36 cellular contexts compared by ENCODE assay signal in genomic region chr3:11090551-11090950, GRCh38.
"Had no signal": no experiment of that assay in that cellular context is flagged by ENCODE, and none has a peak within 500 bp of the region (broad histone marks: within the 10 kb centered on the region; RNA-seq: fewer than 3 reads in every experiment).

No MANE protein-coding gene starts in this region.

- DNase-seq: activated CD4-positive, alpha-beta memory T cell treated with anti-CD3 and anti-CD28 coated beads, Interleukin-2, amount 10 ng/mL, durations not matched to agents 7 days and 5 days; activated CD4-positive, alpha-beta T cell treated with anti-CD3 and anti-CD28 coated beads for 1 hour; activated CD4-positive, alpha-beta T cell treated with anti-CD3 and anti-CD28 coated beads for 36 hours; activated CD4-positive, alpha-beta T cell treated with anti-CD3 and anti-CD28 coated beads for 48 hours; activated CD4-positive, alpha-beta T cell treated with anti-CD3 and anti-CD28 coated beads, Interleukin-2, amount 10 ng/mL, durations not matched to agents 7 days and 5 days; activated CD4-positive, alpha-beta T cell treated with anti-CD3 and anti-CD28 coated beads, Interleukin-2, amount 50 U/mL, for 48 hours; activated CD4-positive, CD25-positive, alpha-beta regulatory T cell; activated CD8-positive, alpha-beta memory T cell treated with anti-CD3 and anti-CD28 coated beads for 24 hours; activated CD8-positive, alpha-beta memory T cell treated with anti-CD3 and anti-CD28 coated beads, Interleukin-2, amount 10 ng/mL, durations not matched to agents 7 days and 5 days; activated CD8-positive, alpha-beta memory T cell treated with anti-CD3 and anti-CD28 coated beads, Interleukin-2, amount 50 U/mL, for 48 hours; activated CD8-positive, alpha-beta T cell treated with anti-CD3 and anti-CD28 coated beads, Interleukin-2, amount 10 ng/mL, durations not matched to agents 7 days and 5 days; activated effector memory CD4-positive, alpha-beta T cell treated with Interleukin-2 at 50 U/mL for 16 hours; activated gamma-delta T cell; activated naive CD4-positive, alpha-beta T cell treated with anti-CD3 and anti-CD28 coated beads, Interleukin-2, amount 10 ng/mL, durations not matched to agents 7 days and 5 days; activated naive CD4-positive, alpha-beta T cell treated with Interleukin-2 at 50 U/mL for 16 hours; activated naive CD8-positive, alpha-beta T cell treated with anti-CD3 and anti-CD28 coated beads, Interleukin-2, amount 10 ng/mL, durations not matched to agents 7 days and 5 days; activated naive CD8-positive, alpha-beta T cell treated with anti-CD3 and anti-CD28 coated beads, Interleukin-2, amount 50 U/mL, for 24 hours; activated T-cell treated with anti-CD3 and anti-CD28 coated beads, Interleukin-2, amount 50 U/mL, for 24 hours; activated T-cell treated with anti-CD3 and anti-CD28 coated beads, Interleukin-2, amount 50 U/mL, for 48 hours; amygdala; caudate nucleus; cerebellar nuclear complex; T-helper 1 cell; T-helper 2 cell; T-helper 9 cell had no signal

- H3K36me3 Mint-ChIP-seq: activated CD8-positive, alpha-beta memory T cell treated with anti-CD3 and anti-CD28 coated beads, Interleukin-2, amount 10 ng/mL, durations not matched to agents 7 days and 5 days; activated naive CD4-positive, alpha-beta T cell treated with anti-CD3 and anti-CD28 coated beads, Interleukin-2, amount 10 ng/mL, durations not matched to agents 7 days and 5 days; activated naive CD4-positive, alpha-beta T cell treated with anti-CD3 and anti-CD28 coated beads, Interleukin-2, amount 50 U/mL, for 24 hours; activated naive CD8-positive, alpha-beta T cell; activated naive CD8-positive, alpha-beta T cell treated with anti-CD3 and anti-CD28 coated beads, Interleukin-2, amount 10 ng/mL, durations not matched to agents 7 days and 5 days; brain had no signal

- H3K4me1 ChIP-seq: ascending aorta had no signal

- H3K36me3 ChIP-seq: ascending aorta, cardiac muscle cell had no signal

- H3K9me3 Mint-ChIP-seq: activated CD4-positive, alpha-beta T cell treated with anti-CD3 and anti-CD28 coated beads, Interleukin-2, amount 10 ng/mL, durations not matched to agents 7 days and 5 days; activated naive CD4-positive, alpha-beta T cell treated with anti-CD3 and anti-CD28 coated beads, Interleukin-2, amount 10 ng/mL, durations not matched to agents 7 days and 5 days; activated naive CD4-positive, alpha-beta T cell treated with anti-CD3 and anti-CD28 coated beads, Interleukin-2, amount 50 U/mL, for 24 hours; activated naive CD8-positive, alpha-beta T cell treated with anti-CD3 and anti-CD28 coated beads, Interleukin-2, amount 10 ng/mL, durations not matched to agents 7 days and 5 days; activated naive CD8-positive, alpha-beta T cell treated with anti-CD3 and anti-CD28 coated beads, Interleukin-2, amount 50 U/mL, for 24 hours; activated T-cell treated with anti-CD3 and anti-CD28 coated beads, Interleukin-2, amount 50 U/mL, for 24 hours; activated T-helper 2 cell treated with anti-CD3 and anti-CD28 coated beads, Interferon-gamma antibody, Interleukin-2, Interleukin-4, amounts not matched to agents 10 μg/mL and 5 μg/mL and 100 μg/mL, durations not matched to agents 14 hours and 24 hours and 36 hours; central memory CD8-positive, alpha-beta T cell; T-helper 1 cell treated with Interleukin-12 subunit alpha and Interleukin-12 subunit beta and Interleukin-4 antibody, amounts not matched to agents 30 μg/mL and 1 μg/mL, for 36 hours; T-helper 2 cell treated with Interferon-gamma antibody and Interleukin-4, amounts not matched to agents 5 μg/mL and 100 μg/mL, for 36 hours had no signal

- H3K9me3 ChIP-seq: ascending aorta had no signal

- H3K27me3 Mint-ChIP-seq: activated CD4-positive, alpha-beta T cell treated with anti-CD3 and anti-CD28 coated beads, Interleukin-2, amount 10 ng/mL, durations not matched to agents 7 days and 5 days; activated naive CD4-positive, alpha-beta T cell treated with anti-CD3 and anti-CD28 coated beads, Interleukin-2, amount 50 U/mL, for 24 hours; activated naive CD8-positive, alpha-beta T cell had no signal

- H3K27me3 ChIP-seq: ascending aorta, cardiac muscle cell had no signal

- H3K27ac Mint-ChIP-seq: activated CD4-positive, alpha-beta memory T cell treated with anti-CD3 and anti-CD28 coated beads, Interleukin-2, amount 10 ng/mL, durations not matched to agents 7 days and 5 days; activated CD4-positive, alpha-beta T cell treated with anti-CD3 and anti-CD28 coated beads for 36 hours; activated CD4-positive, alpha-beta T cell treated with anti-CD3 and anti-CD28 coated beads, Interleukin-2, amount 10 ng/mL, durations not matched to agents 7 days and 5 days; activated CD8-positive, alpha-beta memory T cell treated with anti-CD3 and anti-CD28 coated beads, Interleukin-2, amount 10 ng/mL, durations not matched to agents 7 days and 5 days; activated CD8-positive, alpha-beta T cell treated with anti-CD3 and anti-CD28 coated beads, Interleukin-2, amount 10 ng/mL, durations not matched to agents 7 days and 5 days; activated naive CD4-positive, alpha-beta T cell treated with anti-CD3 and anti-CD28 coated beads, Interleukin-2, amount 10 ng/mL, durations not matched to agents 7 days and 5 days; activated naive CD4-positive, alpha-beta T cell treated with anti-CD3 and anti-CD28 coated beads, Interleukin-2, amount 50 U/mL, for 24 hours; activated naive CD8-positive, alpha-beta T cell; activated naive CD8-positive, alpha-beta T cell treated with anti-CD3 and anti-CD28 coated beads, Interleukin-2, amount 10 ng/mL, durations not matched to agents 7 days and 5 days; activated naive CD8-positive, alpha-beta T cell treated with anti-CD3 and anti-CD28 coated beads, Interleukin-2, amount 50 U/mL, for 24 hours; activated T-cell treated with anti-CD3 and anti-CD28 coated beads, Interleukin-2, amount 50 U/mL, for 24 hours; activated T-helper 2 cell treated with anti-CD3 and anti-CD28 coated beads, Interferon-gamma antibody, Interleukin-2, Interleukin-4, amounts not matched to agents 10 μg/mL and 5 μg/mL and 100 μg/mL, durations not matched to agents 14 hours and 24 hours and 36 hours; brain; T-helper 1 cell treated with Interleukin-12 subunit alpha and Interleukin-12 subunit beta and Interleukin-4 antibody, amounts not matched to agents 30 μg/mL and 1 μg/mL, for 36 hours; T-helper 2 cell treated with Interferon-gamma antibody and Interleukin-4, amounts not matched to agents 5 μg/mL and 100 μg/mL, for 36 hours had no signal

- H3K4me3 ChIP-seq: ascending aorta, cardiac muscle cell had no signal

- H3K4me1 Mint-ChIP-seq: activated CD4-positive, alpha-beta memory T cell treated with anti-CD3 and anti-CD28 coated beads, Interleukin-2, amount 10 ng/mL, durations not matched to agents 7 days and 5 days; activated CD4-positive, alpha-beta T cell treated with anti-CD3 and anti-CD28 coated beads for 36 hours; activated CD4-positive, alpha-beta T cell treated with anti-CD3 and anti-CD28 coated beads, Interleukin-2, amount 10 ng/mL, durations not matched to agents 7 days and 5 days; activated CD8-positive, alpha-beta memory T cell treated with anti-CD3 and anti-CD28 coated beads, Interleukin-2, amount 10 ng/mL, durations not matched to agents 7 days and 5 days; activated naive CD4-positive, alpha-beta T cell treated with anti-CD3 and anti-CD28 coated beads, Interleukin-2, amount 10 ng/mL, durations not matched to agents 7 days and 5 days; activated naive CD4-positive, alpha-beta T cell treated with anti-CD3 and anti-CD28 coated beads, Interleukin-2, amount 50 U/mL, for 24 hours; activated naive CD8-positive, alpha-beta T cell treated with anti-CD3 and anti-CD28 coated beads, Interleukin-2, amount 10 ng/mL, durations not matched to agents 7 days and 5 days; activated naive CD8-positive, alpha-beta T cell treated with anti-CD3 and anti-CD28 coated beads, Interleukin-2, amount 50 U/mL, for 24 hours; brain; central memory CD8-positive, alpha-beta T cell had no signal

- H3K4me3 Mint-ChIP-seq: activated CD4-positive, alpha-beta memory T cell treated with anti-CD3 and anti-CD28 coated beads, Interleukin-2, amount 10 ng/mL, durations not matched to agents 7 days and 5 days; activated CD4-positive, alpha-beta T cell treated with anti-CD3 and anti-CD28 coated beads for 36 hours; activated CD4-positive, alpha-beta T cell treated with anti-CD3 and anti-CD28 coated beads, Interleukin-2, amount 10 ng/mL, durations not matched to agents 7 days and 5 days; activated CD8-positive, alpha-beta memory T cell treated with anti-CD3 and anti-CD28 coated beads, Interleukin-2, amount 10 ng/mL, durations not matched to agents 7 days and 5 days; activated CD8-positive, alpha-beta T cell treated with anti-CD3 and anti-CD28 coated beads, Interleukin-2, amount 10 ng/mL, durations not matched to agents 7 days and 5 days; activated naive CD4-positive, alpha-beta T cell treated with anti-CD3 and anti-CD28 coated beads, Interleukin-2, amount 10 ng/mL, durations not matched to agents 7 days and 5 days; activated naive CD4-positive, alpha-beta T cell treated with anti-CD3 and anti-CD28 coated beads, Interleukin-2, amount 50 U/mL, for 24 hours; activated naive CD8-positive, alpha-beta T cell; activated naive CD8-positive, alpha-beta T cell treated with anti-CD3 and anti-CD28 coated beads, Interleukin-2, amount 10 ng/mL, durations not matched to agents 7 days and 5 days; activated naive CD8-positive, alpha-beta T cell treated with anti-CD3 and anti-CD28 coated beads, Interleukin-2, amount 50 U/mL, for 24 hours; activated T-cell treated with anti-CD3 and anti-CD28 coated beads, Interleukin-2, amount 50 U/mL, for 24 hours; brain; central memory CD8-positive, alpha-beta T cell; T-helper 1 cell treated with Interleukin-12 subunit alpha and Interleukin-12 subunit beta and Interleukin-4 antibody, amounts not matched to agents 30 μg/mL and 1 μg/mL, for 36 hours; T-helper 2 cell treated with Interferon-gamma antibody and Interleukin-4, amounts not matched to agents 5 μg/mL and 100 μg/mL, for 36 hours had no signal

- ATAC-seq: activated CD4-positive, alpha-beta T cell treated with anti-CD3 and anti-CD28 coated beads for 36 hours; activated CD4-positive, CD25-positive, alpha-beta regulatory T cell treated with anti-CD3 and anti-CD28 coated beads, Interleukin-2, amount 50 U/mL, for 24 hours; activated CD8-positive, alpha-beta memory T cell treated with anti-CD3 and anti-CD28 coated beads, Interleukin-2, amount 10 ng/mL, durations not matched to agents 7 days and 5 days; activated CD8-positive, alpha-beta T cell treated with anti-CD3 and anti-CD28 coated beads, Interleukin-2, amount 10 ng/mL, durations not matched to agents 7 days and 5 days; activated naive CD8-positive, alpha-beta T cell treated with anti-CD3 and anti-CD28 coated beads, Interleukin-2, amount 50 U/mL, for 24 hours had no signal

- H3K27ac ChIP-seq: ascending aorta, cardiac muscle cell, VCaP had no signal
